In the genomic region with DNA sequence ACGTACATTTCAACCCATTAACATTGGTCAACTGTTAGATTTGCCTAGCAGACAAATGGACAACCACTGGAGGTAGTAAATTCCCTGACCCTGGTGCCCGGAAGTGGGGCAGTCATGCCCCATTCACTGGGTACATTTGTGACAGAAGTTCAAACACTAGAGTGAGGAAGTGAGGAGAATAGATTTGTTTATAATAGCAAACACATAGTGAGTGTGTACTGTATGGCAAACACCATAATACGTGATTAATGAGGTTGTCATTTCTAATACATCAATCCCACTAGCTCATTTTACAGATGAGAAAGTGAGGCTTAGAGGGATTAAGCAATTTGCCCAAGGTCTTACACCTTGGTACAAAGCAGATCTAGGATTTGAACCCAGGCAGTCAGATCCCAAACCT, we compare ENCODE assay signal across 16 cellular contexts.
"Had no signal": no experiment of that assay in that cellular context is flagged by ENCODE, and none has a peak within 500 bp of the region (broad histone marks: within the 10 kb centered on the region; RNA-seq: fewer than 3 reads in every experiment).

No MANE protein-coding gene starts in this region.

- H3K27me3 ChIP-seq: body of pancreas, heart left ventricle, ovary had no signal

- H3K36me3 ChIP-seq: heart left ventricle, ovary, prostate gland, WERI-Rb-1 had no signal

- DNase-seq: activated CD4-positive, alpha-beta T cell treated with anti-CD3 and anti-CD28 coated beads for 1 hour; activated CD4-positive, alpha-beta T cell treated with anti-CD3 and anti-CD28 coated beads, Interleukin-2, amount 50 U/mL, for 1 hour; activated CD8-positive, alpha-beta T cell treated with anti-CD3 and anti-CD28 coated beads, Interleukin-2, amount 10 ng/mL, durations not matched to agents 7 days and 5 days; activated gamma-delta T cell; activated naive CD4-positive, alpha-beta T cell treated with anti-CD3 and anti-CD28 coated beads, Interleukin-2, amount 50 U/mL, for 16 hours; activated naive CD8-positive, alpha-beta T cell treated with anti-CD3 and anti-CD28 coated beads, Interleukin-2, amount 50 U/mL, for 24 hours; body of pancreas; heart left ventricle; ovary; stimulated activated CD4-positive, alpha-beta T cell treated with anti-CD3 and anti-CD28 coated beads, Interleukin-4, amount 100 ng/mL, for 24 hours; stimulated activated naive CD8-positive, alpha-beta T cell treated with anti-CD3 and anti-CD28 coated beads, Interleukin-15, Interleukin-2, amounts not matched to agents 100 U/mL and 50 U/mL, for 24 hours; WERI-Rb-1 had no signal

- H3K9me3 ChIP-seq: body of pancreas, heart left ventricle, ovary, prostate gland had no signal

- H3K4me1 ChIP-seq: body of pancreas, prostate gland had no signal

- FAIRE-seq: islet of Langerhans, TTC549 had no signal

- ATAC-seq: activated CD8-positive, alpha-beta T cell treated with anti-CD3 and anti-CD28 coated beads, Interleukin-2, amount 10 ng/mL, durations not matched to agents 7 days and 5 days; activated naive CD8-positive, alpha-beta T cell treated with anti-CD3 and anti-CD28 coated beads, Interleukin-2, amount 50 U/mL, for 24 hours; body of pancreas; heart left ventricle; natural killer cell treated with Interleukin-12 subunit alpha and Interleukin-12 subunit beta and Interleukin-15 and Interleukin-18, amount 100 ng/mL, for 72 hours; stimulated activated naive CD8-positive, alpha-beta T cell treated with anti-CD3 and anti-CD28 coated beads, Interleukin-15, Interleukin-2, amounts not matched to agents 100 U/mL and 50 U/mL, for 24 hours had no signal

- H3K27ac ChIP-seq: body of pancreas, heart left ventricle, ovary, prostate gland, WERI-Rb-1 had no signal

- H3K4me3 ChIP-seq: body of pancreas, heart left ventricle, ovary, prostate gland had no signal
